In genomic region chr7:146831875-146832274, GRCh38 we compare ENCODE assay signal across 9 cellular contexts.
DNase-seq lines count a peak whose midpoint lies in the region; ATAC-seq and TF ChIP-seq lines count a peak whose summit lies in the region.
"Had no signal": no experiment of that assay in that cellular context is flagged by ENCODE, and none has a peak within 500 bp of the region (broad histone marks: within the 10 kb centered on the region; RNA-seq: fewer than 3 reads in every experiment).

No MANE protein-coding gene starts in this region.

- DNase-seq in NCI-H2171 treated with DMSO at 0.1 percent for 48 hours (lab: John Stamatoyannopoulos, UW) = peak; percentile 37
- no peak for DNase-seq in NCI-H2171 (lab: John Stamatoyannopoulos, UW)
- DNase-seq in NCI-H82 (lab: John Stamatoyannopoulos, UW) = peak; percentile 22
- DNase-seq in NCI-H82 treated with DMSO at 0.1 percent for 48 hours (lab: John Stamatoyannopoulos, UW; ENCODE audit: unreplicated experiment) = no peak
- DNase-seq in omental fat pad (ENCODE audit: low spot score) = no peak
- DNase-seq: Calu3; CD8-positive, alpha-beta T cell; H9 had no signal

- no peak for TF ChIP-seq CTCF in omental fat pad (IDR thresholded peaks at IDR 0.05)

- ATAC-seq in SK-N-SH treated with all-trans-retinoic acid at 6 μM for 48 hours (no peak), omental fat pad (ENCODE audit: low FRiP score) (no peak)
- ATAC-seq: CD8-positive, alpha-beta T cell had no signal

TF ChIP-seq in SK-N-SH treated with all-trans-retinoic acid at 6 μM for 48 hours, 23 proteins besides CTCF, POLR2A, EP300 and RAD21:
- TF ChIP-seq CREB5 (CRISPR knock-in tag; IDR thresholded peaks at IDR 0.05; ENCODE audit: low read depth) (no peak), BACH2 (CRISPR knock-in tag; IDR thresholded peaks at IDR 0.05; ENCODE audit: borderline replicate concordance) (no peak), TSHZ2 (CRISPR knock-in tag; IDR thresholded peaks at IDR 0.05) (0 out of 2 replicates have a peak, but pooled peaks have one; percentile 32), ARNTL (CRISPR knock-in tag; IDR thresholded peaks at IDR 0.05; ENCODE audit: borderline replicate concordance, low read depth) (no peak), TCF4 (CRISPR knock-in tag; IDR thresholded peaks at IDR 0.05; ENCODE audit: borderline replicate concordance) (peak; percentile 60; the same call in 1 of the 2 replicates), CSDC2 (CRISPR knock-in tag; IDR thresholded peaks at IDR 0.05) (no peak), ISL1 (CRISPR knock-in tag; IDR thresholded peaks at IDR 0.05) (no peak), PPARA (CRISPR knock-in tag; IDR thresholded peaks at IDR 0.05; ENCODE audit: borderline replicate concordance) (no peak), ZNF565 (CRISPR knock-in tag; conservative IDR thresholded peaks at IDR 0.05; ENCODE audit: low read depth) (no peak), ZFP30 (CRISPR knock-in tag; IDR thresholded peaks at IDR 0.05) (no peak), PATZ1 (CRISPR knock-in tag; IDR thresholded peaks at IDR 0.05; ENCODE audit: borderline replicate concordance) (no peak), OSR1 (CRISPR knock-in tag; IDR thresholded peaks at IDR 0.05) (no peak), ZNF8 (CRISPR knock-in tag; IDR thresholded peaks at IDR 0.05) (no peak), ZNF70 (CRISPR knock-in tag; IDR thresholded peaks at IDR 0.05) (no peak), ESRRG (CRISPR knock-in tag; IDR thresholded peaks at IDR 0.05) (no peak), POU6F1 (CRISPR knock-in tag; IDR thresholded peaks at IDR 0.05; ENCODE audit: borderline replicate concordance, low read depth) (no peak), ZC3H10 (CRISPR knock-in tag; IDR thresholded peaks at IDR 0.05) (no peak), TOX (CRISPR knock-in tag; IDR thresholded peaks at IDR 0.05; ENCODE audit: borderline replicate concordance) (no peak)

Comparison
In these comparisons a context has a peak if more than half of its experiments do, and no peak if none do; other contexts are left out.
1. DNase-seq: peak in NCI-H2171 treated with DMSO at 0.1 percent for 48 hours (single experiment) and NCI-H82 (single experiment); none in NCI-H2171 (single experiment), NCI-H82 treated with DMSO at 0.1 percent for 48 hours (single experiment) and omental fat pad (single experiment).